Comparison of ENCODE assay signal across 33 cellular contexts in the genomic region with DNA sequence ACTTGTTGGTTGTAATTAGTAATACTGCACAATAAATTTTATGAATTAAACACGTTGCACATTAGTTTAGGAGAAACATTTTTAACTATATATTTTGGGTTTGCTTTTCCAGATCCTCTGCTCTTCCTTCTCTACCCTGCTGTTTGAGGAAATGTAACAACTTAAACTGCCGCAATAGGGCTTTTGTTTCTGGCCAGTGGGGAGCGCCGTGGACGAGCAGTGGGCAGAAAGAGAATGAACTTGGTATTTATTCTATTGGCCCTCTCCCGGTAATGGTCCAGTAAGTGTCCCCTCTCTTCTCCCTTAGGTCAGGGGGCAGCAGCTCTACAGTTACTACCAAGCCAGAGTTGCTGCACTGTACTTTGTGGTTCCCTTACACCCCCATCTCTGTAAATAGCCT. TPM values are rescaled to one million over a fixed set of nuclear protein-coding genes. Genes with fewer than 3 reads are reported as not detected.
DNase-seq lines count a peak whose midpoint lies in the region; ATAC-seq and TF ChIP-seq lines count a peak whose summit lies in the region.
"Had no signal": no experiment of that assay in that cellular context is flagged by ENCODE, and none has a peak within 500 bp of the region (broad histone marks: within the 10 kb centered on the region; RNA-seq: fewer than 3 reads in every experiment).

No MANE protein-coding gene starts in this region.

- no peak overlapping the region for H3K27ac ChIP-seq in C4-2B
- H3K27ac ChIP-seq: BLaER1 treated with 17β-estradiol and CSF1 and Interleukin-3, amounts not matched to agents 10 nM and 100 nM; HL-60; PC-9; SJSA1 had no signal

- DNase-seq in HuH-7 (ENCODE audit: low spot score), result peak; percentile 0
- peak; percentile 33 for DNase-seq in SK-MEL-5 (ENCODE audit: low read depth, low spot score)
- peak; percentile 23 for DNase-seq in iPS DF 19.7 (ENCODE audit: low read depth, low spot score)
- DNase-seq in glomerular visceral epithelial cell (ENCODE audit: extremely low spot score), result no peak
- no peak for DNase-seq in HFFc6
- no peak for DNase-seq in GM20000 (ENCODE audit: low spot score)
- DNase-seq: AML-193; Caco-2; CD4-positive, alpha-beta memory T cell; GF-D8; HCEC 1CT; Karpas-422; NCI-H1048; NCI-H1417; NCI-H1694; NCI-H2029 treated with DMSO at 0.1 percent for 48 hours; NCI-H226; NCI-H510A; NCI-H69; PC-9; Right ventricle myocardium superior; T-cell had no signal

- in situ Hi-C loops in SK-MEL-5 (cut with HindIII; ENCODE audit: low pct_unique_long_range_greater_than_20kb, low sequenced_read_pairs), result no loop called here

- H3K27me3 Mint-ChIP-seq in HFFc6 (ENCODE audit: insufficient read depth), result no peaks in the 10 kb centered on the region
- H3K27me3 Mint-ChIP-seq: CD4-positive, alpha-beta memory T cell; T-cell had no signal

- no peaks in the 10 kb centered on the region for H3K4me1 Mint-ChIP-seq in HFFc6 (ENCODE audit: low read depth)
- H3K4me1 Mint-ChIP-seq: T-cell had no signal

- no peak overlapping the region for H3K4me3 Mint-ChIP-seq in HFFc6
- H3K4me3 Mint-ChIP-seq: CD4-positive, alpha-beta memory T cell; T-cell had no signal

- no peak for ATAC-seq in GM21381 (IDR thresholded peaks at IDR 0.05; ENCODE audit: unreplicated experiment)
- ATAC-seq: T-cell had no signal

- no peak overlapping the region for H3K27ac Mint-ChIP-seq in HFFc6
- H3K27ac Mint-ChIP-seq: CD4-positive, alpha-beta memory T cell; T-cell had no signal

- H3K9me3 Mint-ChIP-seq in HFFc6, result peaks cover 33% of the 10 kb centered on the region

- TF ChIP-seq CTCF in C4-2B (conservative IDR thresholded peaks at IDR 0.05), result peak; percentile 6; the same call in 1 of the 2 replicates
- no peak for TF ChIP-seq CTCF in HFFc6 (IDR thresholded peaks at IDR 0.05)
- no peak for TF ChIP-seq CTCF in GM20000 (IDR thresholded peaks at IDR 0.05; ENCODE audit: extremely low read depth, missing control alignments)

- H3K36me3 Mint-ChIP-seq in HFFc6 (ENCODE audit: low read depth), result no peaks in the 10 kb centered on the region
- H3K36me3 Mint-ChIP-seq: CD4-positive, alpha-beta memory T cell; T-cell had no signal

RNA-seq across cellular contexts. Expression of a gene that starts 35.2 kb away (rescaled TPM):
- total RNA-seq in SK-MEL-5 (2014; rRNA removed; shearing (Covaris generic)), result 4.9 and 5.7 TPM in 2 replicates
- 4.5 and 6.0 TPM in 2 replicates for polyA plus RNA-seq in SK-MEL-5 (2015; cell fraction: cytosol; rRNA removed)
- 8.0 and 10.2 TPM in 2 replicates for polyA plus RNA-seq in SK-MEL-5 (2015; cell fraction: nucleus; rRNA removed)
- total RNA-seq in HFFc6 (2021; fragmentation: NEBNext Ultra II Directional; extraction: Animal tissue kit (Norgen Biotek cat#: 25700)), result under 1 TPM in 1 of 6 experiments, not detected in 5; 0.03 TPM
- total RNA-seq: A172; Caco-2; CD4-positive, alpha-beta memory T cell; HT-29; M059J; RPMI7951; SJSA1; T-helper 2 cell treated with Interferon-gamma antibody and Interleukin-4, amounts not matched to agents 100 ng/mL and 5 ng/mL, for 36 hours had no signal
- polyA plus RNA-seq: AG04450; CD4-positive, alpha-beta memory T cell had no signal

Comparison
In these comparisons a context has a peak if more than half of its experiments do, and no peak if none do; other contexts are left out.
1. DNase-seq: peak in HuH-7 (single experiment), SK-MEL-5 (single experiment) and iPS DF 19.7 (single experiment); none in glomerular visceral epithelial cell (single experiment), HFFc6 (single experiment) and GM20000 (single experiment).